ENCODE assay signal across 10 cellular contexts in the genomic region with DNA sequence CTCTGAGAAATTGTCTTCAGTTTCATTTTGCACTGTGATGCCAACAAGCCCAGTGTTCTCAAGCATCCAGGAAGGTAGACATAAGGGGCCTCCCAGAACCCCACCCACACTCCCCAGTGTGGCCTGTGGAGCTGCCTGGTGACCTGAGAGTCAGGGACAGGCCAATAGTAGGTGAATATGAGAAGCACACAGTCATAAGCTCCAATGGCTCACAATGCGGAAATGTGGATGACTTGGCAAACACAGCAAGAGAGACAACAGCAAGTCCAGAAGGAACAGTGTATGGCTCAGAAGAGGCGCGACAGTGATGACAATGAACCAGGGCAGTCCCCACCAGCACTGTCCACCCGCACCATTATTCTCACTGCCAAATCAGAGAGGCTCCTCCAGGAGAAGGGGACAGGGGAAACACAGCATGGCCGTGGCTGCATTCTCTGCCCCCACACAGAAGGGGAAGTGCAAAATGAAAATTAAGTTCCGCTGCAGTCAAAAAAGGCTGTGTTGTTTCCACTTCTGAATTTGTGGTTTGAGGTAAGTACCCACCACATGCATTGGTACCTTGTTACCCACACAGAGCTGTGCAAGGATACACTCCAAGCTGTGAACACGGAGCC.
DNase-seq lines count a peak whose midpoint lies in the region; ATAC-seq and TF ChIP-seq lines count a peak whose summit lies in the region.
"Had no signal": no experiment of that assay in that cellular context is flagged by ENCODE, and none has a peak within 500 bp of the region (broad histone marks: within the 10 kb centered on the region; RNA-seq: fewer than 3 reads in every experiment).

No MANE protein-coding gene starts in this region.

- TF ChIP-seq CTCF in GM12865 (IDR thresholded peaks at IDR 0.05; ENCODE audit: insufficient read depth, low read depth, low read length, missing control alignments) (no peak), left ventricle myocardium inferior (IDR thresholded peaks at IDR 0.05; ENCODE audit: borderline replicate concordance) (no peak), osteoblast (IDR thresholded peaks at IDR 0.05; ENCODE audit: extremely low read depth, low read depth, low read length) (no peak)

- H3K27ac ChIP-seq in left ventricle myocardium inferior (replicated peaks) (no peak overlapping the region), osteoblast (ENCODE audit: low read depth, low read length) (no peak overlapping the region)
- H3K27ac ChIP-seq: SK-N-MC had no signal

- H3K4me3 ChIP-seq in GM12865 (ENCODE audit: low read depth, low read length) (peak overlapping the region; percentile 68), left ventricle myocardium inferior (no peak overlapping the region), osteoblast (ENCODE audit: insufficient read depth, low read length) (no peak overlapping the region)
- H3K4me3 ChIP-seq: SK-N-MC had no signal

- H4K20me1 ChIP-seq in osteoblast (ENCODE audit: insufficient read depth, low read length) = no peaks in the 10 kb centered on the region

- H3K4me1 ChIP-seq in left ventricle myocardium inferior (no peaks in the 10 kb centered on the region), osteoblast (ENCODE audit: insufficient read depth, low read length) (no peaks in the 10 kb centered on the region)

- no peaks in the 10 kb centered on the region for H3K27me3 ChIP-seq in left ventricle myocardium inferior (ENCODE audit: low read depth)
- no peaks in the 10 kb centered on the region for H3K27me3 ChIP-seq in osteoblast (ENCODE audit: insufficient read depth, low read length)

- intact Hi-C loops in left ventricle myocardium inferior (cut with micrococcal nuclease) = no loop called here

- H3K4me2 ChIP-seq in osteoblast (ENCODE audit: insufficient read depth, low read length) = no peak overlapping the region

- H3K36me3 ChIP-seq in left ventricle myocardium inferior (no peaks in the 10 kb centered on the region), osteoblast (ENCODE audit: insufficient read depth, low read length) (no peaks in the 10 kb centered on the region)

- H3K9me3 ChIP-seq in left ventricle myocardium inferior (replicated peaks) = no peaks in the 10 kb centered on the region
- no peaks in the 10 kb centered on the region for H3K9me3 ChIP-seq in osteoblast (ENCODE audit: low read depth, low read length)

- no peak overlapping the region for H2AFZ ChIP-seq in osteoblast (ENCODE audit: low read length)

- H3K79me2 ChIP-seq in osteoblast (ENCODE audit: insufficient read depth, low read length) = no peaks in the 10 kb centered on the region

- ATAC-seq in GM19372 (IDR thresholded peaks at IDR 0.05; ENCODE audit: low read depth, unreplicated experiment) (peak; percentile 82), HG02981 (IDR thresholded peaks at IDR 0.05; ENCODE audit: unreplicated experiment) (peak; percentile 79)

- DNase-seq in GM12865 (ENCODE audit: low read depth) (peak; percentile 84), NOMO-1 treated with dmso at 0.1 percent for 144 hours (lab: John Stamatoyannopoulos, UW; ENCODE audit: unreplicated experiment) (peak; percentile 17), left ventricle myocardium inferior (no peak), D341Med (ENCODE audit: low spot score) (no peak), NCI-H2029 (lab: John Stamatoyannopoulos, UW) (no peak), osteoblast (ENCODE audit: insufficient read length, low spot score, missing footprints) (no peak)
- DNase-seq: activated T-cell treated with anti-CD3 and anti-CD28 coated beads, Interleukin-2, amount 50 U/mL, for 72 hours had no signal

Comparison
In these comparisons a context has a peak if more than half of its experiments do, and no peak if none do; other contexts are left out.
1. DNase-seq: peak in GM12865 (single experiment) and NOMO-1 treated with dmso at 0.1 percent for 144 hours (single experiment); none in left ventricle myocardium inferior (single experiment), D341Med (single experiment), NCI-H2029 (single experiment) and osteoblast (single experiment).